Comparison of ENCODE assay signal across 9 cellular contexts in the genomic region with DNA sequence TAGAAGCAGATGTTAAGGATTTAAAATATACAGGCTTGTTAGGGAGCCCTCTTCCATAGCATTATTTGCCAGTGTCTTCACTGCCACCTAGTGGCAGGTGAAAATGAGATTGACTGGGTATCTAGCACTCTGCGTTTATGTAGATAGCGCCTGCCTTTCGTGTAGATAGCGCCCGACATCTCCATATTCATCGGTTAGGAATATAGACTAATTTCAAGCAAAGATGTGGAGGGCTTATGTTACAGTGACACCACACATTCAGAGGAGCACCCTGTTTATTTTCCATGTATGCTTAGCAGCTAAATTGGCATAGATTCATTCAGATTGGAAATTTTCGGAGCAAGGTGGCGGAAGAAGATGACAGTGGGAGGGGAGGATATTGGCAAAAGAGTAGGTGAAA.
DNase-seq lines count a peak whose midpoint lies in the region; FAIRE-seq and TF ChIP-seq lines count a peak whose summit lies in the region.
"Had no signal": no experiment of that assay in that cellular context is flagged by ENCODE, and none has a peak within 500 bp of the region (broad histone marks: within the 10 kb centered on the region; RNA-seq: fewer than 3 reads in every experiment).

No MANE protein-coding gene starts in this region.

- no peak overlapping the region for H2AK5ac ChIP-seq in mesenchymal stem cell (ENCODE audit: low read length, severe bottlenecking)

- no peak overlapping the region for H3K4me2 ChIP-seq in mesenchymal stem cell (ENCODE audit: low read length, poor library complexity, severe bottlenecking)

- H3K4me3 ChIP-seq in A673 (ENCODE audit: low read depth, low read length, poor library complexity, severe bottlenecking) (no peak overlapping the region), HEK293 (ENCODE audit: low read depth, low read length) (no peak overlapping the region), dorsolateral prefrontal cortex (no peak overlapping the region), mesenchymal stem cell (ENCODE audit: insufficient read depth in 1 of 2, low read depth in 1 of 2, low read length in 2 of 2) (peak overlapping the region in 1 of 2 experiments; percentile 50)
- H3K4me3 ChIP-seq: SJSA1 had no signal

- peak; percentile 100 for TF ChIP-seq CTCF in A673 (conservative IDR thresholded peaks at IDR 0.05; ENCODE audit: low read depth, low read length)
- peak; percentile 81 for TF ChIP-seq CTCF in GM10248 (IDR thresholded peaks at IDR 0.05; ENCODE audit: control extremely low read depth, extremely low read depth, low read depth, missing control alignments)
- no peak for TF ChIP-seq CTCF in HEK293 (tag by site-specific recombination; IDR thresholded peaks at IDR 0.05)
- peak; percentile 36 to 73 (median 60) for TF ChIP-seq CTCF in dorsolateral prefrontal cortex (IDR thresholded peaks at IDR 0.05 in 54 of 56, conservative IDR thresholded peaks at IDR 0.05 in 2 of 56; ENCODE audit: low read depth in 1 of 56, partially characterized antibody in 56 of 56)

- CTCF ChIA-PET in A673 (lab: Charles Lee) = interaction anchor here (0.6 kb wide), 1 partner anchor 42 kb away, joined by 5 read pairs; no protein-coding TSS in a partner anchor
- CTCF ChIA-PET in GM10248 (lab: Yijun Ruan, JAX) = interaction anchor here (1.3 to 2.2 kb wide), 8 partner anchors 9 to 354 kb away, joined by 3 to 9 read pairs (median 4); no protein-coding TSS in a partner anchor
- CTCF ChIA-PET in HEK293 (lab: Yijun Ruan, JAX) = interaction anchor here (0.6 to 2.5 kb wide), 8 partner anchors 24 to 353 kb away, joined by 3 to 17 read pairs (median 3); no protein-coding TSS in a partner anchor

- no peak overlapping the region for H4K91ac ChIP-seq in mesenchymal stem cell (ENCODE audit: low read length)

- no peak overlapping the region for H2BK5ac ChIP-seq in mesenchymal stem cell (ENCODE audit: low read depth, low read length, poor library complexity, severe bottlenecking)

- no peak overlapping the region for H2AFZ ChIP-seq in mesenchymal stem cell (ENCODE audit: low read depth, low read length)

- POLR2A ChIA-PET in A673 (lab: Charles Lee; ENCODE audit: low non-redundant PET) = no interaction called here
- POLR2A ChIA-PET in GM10248 (lab: Yijun Ruan, JAX) = no interaction called here
- POLR2A ChIA-PET in HEK293 (lab: Yijun Ruan, JAX) = no interaction called here

- H3K9ac ChIP-seq in mesenchymal stem cell (ENCODE audit: low read length) = peak overlapping the region; percentile 3

- H3K9me3 ChIP-seq in A673 (ENCODE audit: low read depth, low read length, poor library complexity, severe bottlenecking) (no peaks in the 10 kb centered on the region), HEK293 (ENCODE audit: control insufficient read depth, insufficient read depth, low read depth, low read length) (no peaks in the 10 kb centered on the region), mesenchymal stem cell (ENCODE audit: control insufficient read depth, low read length) (no peaks in the 10 kb centered on the region)
- H3K9me3 ChIP-seq: SJSA1 had no signal

- H3K14ac ChIP-seq in mesenchymal stem cell (ENCODE audit: low read length in 2 of 2) = no peak overlapping the region

- no peak for FAIRE-seq in RCC 7860 (lab: Jason Lieb, UNC)

- peak; percentile 97 for DNase-seq in A673 (ENCODE audit: low spot score)
- DNase-seq in GM10248 (ENCODE audit: extremely low spot score) = peak; percentile 30
- DNase-seq in LHCN-M2 (ENCODE audit: low read depth) = peak; percentile 49
- DNase-seq in RCC 7860 (ENCODE audit: low spot score) = peak; percentile 27
- peak in 3 of 10 donors; percentile 15 to 65 (median 41) for DNase-seq in dorsolateral prefrontal cortex
- DNase-seq in mesenchymal stem cell = peak; percentile 76
- no peak for DNase-seq in OCI-M2 (lab: John Stamatoyannopoulos, UW; ENCODE audit: unreplicated experiment)

- H3K79me1 ChIP-seq in mesenchymal stem cell (replicated peaks; ENCODE audit: low read length, poor library complexity, severe bottlenecking) = no peaks in the 10 kb centered on the region

- peaks cover 86% of the 10 kb centered on the region for H3K27me3 ChIP-seq in A673 (replicated peaks; ENCODE audit: insufficient read depth, low read depth, low read length, poor library complexity)
- H3K27me3 ChIP-seq in dorsolateral prefrontal cortex = peaks cover 0 to 3% (median 0%) of the 10 kb centered on the region in 45 donors
- H3K27me3 ChIP-seq in mesenchymal stem cell (ENCODE audit: control insufficient read depth in 1 of 2, insufficient read depth in 1 of 2, low read length in 2 of 2) = no peaks in the 10 kb centered on the region

- H3K23ac ChIP-seq in mesenchymal stem cell (ENCODE audit: low read length in 2 of 2) = no peak overlapping the region

- H2BK12ac ChIP-seq in mesenchymal stem cell (ENCODE audit: low read length in 2 of 2) = no peak overlapping the region

- H3K4me1 ChIP-seq in A673 (ENCODE audit: insufficient read depth, low read length, poor library complexity, severe bottlenecking) (no peaks in the 10 kb centered on the region), HEK293 (ENCODE audit: control insufficient read depth, insufficient read depth, low read length) (no peaks in the 10 kb centered on the region), mesenchymal stem cell (ENCODE audit: control insufficient read depth, insufficient read depth, low read depth, low read length) (no peaks in the 10 kb centered on the region)
- H3K4me1 ChIP-seq: SJSA1 had no signal

- H3K36me3 ChIP-seq in A673 (ENCODE audit: insufficient read depth, low read length, poor library complexity, severe bottlenecking) (no peaks in the 10 kb centered on the region), HEK293 (ENCODE audit: control insufficient read depth in 2 of 2, insufficient read depth in 1 of 2, low read length in 2 of 2) (no peaks in the 10 kb centered on the region), mesenchymal stem cell (ENCODE audit: control insufficient read depth in 1 of 2, insufficient read depth in 2 of 2, low read depth in 1 of 2, low read length in 2 of 2) (no peaks in the 10 kb centered on the region)
- H3K36me3 ChIP-seq: SJSA1 had no signal

- intact Hi-C loops in A673 (cut with micrococcal nuclease; ENCODE audit: unreplicated experiment) (loop anchor here (1.0 to 10.0 kb wide), 3 partner anchors 99 to 835 kb away; no protein-coding TSS in a partner anchor), dorsolateral prefrontal cortex (cut with DNase I) (loop anchor here in 1 of 2 donors (2.0 kb wide), 1 partner anchor 353 kb away; no protein-coding TSS in a partner anchor)

- BruUV-seq in A673 (replicated peaks; lab: Mats Ljungman, UMichigan) = no TSS peak

- no peak overlapping the region for H3K27ac ChIP-seq in A673 (ENCODE audit: low read depth, low read length, poor library complexity, severe bottlenecking)
- no peak overlapping the region for H3K27ac ChIP-seq in HEK293 (ENCODE audit: extremely low read depth, low read depth, low read length)
- no peak overlapping the region for H3K27ac ChIP-seq in dorsolateral prefrontal cortex
- no peak overlapping the region for H3K27ac ChIP-seq in mesenchymal stem cell (ENCODE audit: low read length, poor library complexity, severe bottlenecking)
- H3K27ac ChIP-seq: SJSA1 had no signal

- H4K8ac ChIP-seq in mesenchymal stem cell (ENCODE audit: low read length) = no peak overlapping the region

- WGBS in mesenchymal stem cell = 60% methylated on average over 7 of the region's 8 CpGs

- H2BK120ac ChIP-seq in mesenchymal stem cell (ENCODE audit: low read depth, low read length) = no peak overlapping the region

- H3K18ac ChIP-seq in mesenchymal stem cell (ENCODE audit: low read depth in 1 of 2, low read length in 2 of 2) = no peak overlapping the region

- H2BK15ac ChIP-seq in mesenchymal stem cell (ENCODE audit: low read depth, poor library complexity, severe bottlenecking) = no peak overlapping the region

- H3K4ac ChIP-seq in mesenchymal stem cell (ENCODE audit: low read depth in 1 of 2, low read length in 2 of 2) = no peak overlapping the region

TF ChIP-seq in HEK293, 187 proteins besides CTCF, POLR2A, EP300 and RAD21:
- TF ChIP-seq ZNF133 (tag by site-specific recombination; IDR thresholded peaks at IDR 0.05) (no peak), ZNF654 (tag by site-specific recombination; IDR thresholded peaks at IDR 0.05; ENCODE audit: low read depth) (peak; percentile 43; the same call in 1 of the 2 replicates)
